ENCODE assay signal across 12 cellular contexts in genomic region chr5:3590967-3591900, GRCh38. TPM values are rescaled to one million over a fixed set of nuclear protein-coding genes. Genes with fewer than 3 reads are reported as not detected.
DNase-seq lines count a peak whose midpoint lies in the region; TF ChIP-seq lines count a peak whose summit lies in the region.
"Had no signal": no experiment of that assay in that cellular context is flagged by ENCODE, and none has a peak within 500 bp of the region (broad histone marks: within the 10 kb centered on the region; RNA-seq: fewer than 3 reads in every experiment).

No MANE protein-coding gene starts in this region.

- no peak for DNase-seq in ascending aorta (ENCODE audit: low spot score in 2 of 2)
- DNase-seq in A673 (ENCODE audit: low spot score), result no peak
- DNase-seq in HK-2 (ENCODE audit: unreplicated experiment), result no peak
- DNase-seq in stimulated activated CD4-positive, alpha-beta T cell treated with anti-CD3 and anti-CD28 coated beads, Interleukin-15, amount 100 ng/mL, for 24 hours, result no peak
- DNase-seq: activated CD4-positive, CD25-positive, alpha-beta regulatory T cell; activated naive CD8-positive, alpha-beta T cell treated with anti-CD3 and anti-CD28 coated beads, Interleukin-2, amount 50 U/mL, for 24 hours; naive thymus-derived CD4-positive, alpha-beta T cell; sigmoid colon; stimulated activated naive CD8-positive, alpha-beta T cell treated with anti-CD3 and anti-CD28 coated beads, Interleukin-15, amount 100 ng/mL, for 72 hours had no signal

- TF ChIP-seq CTCF in ascending aorta (IDR thresholded peaks at IDR 0.05) (peak in 2 of 3 experiments; percentile 4 to 16), A673 (conservative IDR thresholded peaks at IDR 0.05; ENCODE audit: low read depth, low read length) (no peak)

- intact Hi-C loops in ascending aorta (cut with DNase I) (no loop called here), A673 (cut with micrococcal nuclease; ENCODE audit: unreplicated experiment) (no loop called here)

- no TSS peak for BruUV-seq in A673 (replicated peaks; lab: Mats Ljungman, UMichigan)

- H3K27me3 ChIP-seq in HUES64 (ENCODE audit: insufficient read depth, low read length) (peaks cover 94% of the 10 kb centered on the region), ascending aorta (peaks cover 14% of the 10 kb centered on the region), iPS-20b (ENCODE audit: insufficient read depth, low read length) (peaks cover 96% of the 10 kb centered on the region), subcutaneous abdominal adipose tissue (ENCODE audit: control insufficient read depth in 5 of 5, insufficient read depth in 4 of 5, low read length in 5 of 5) (peaks cover 4 to 50% (median 33%) of the 10 kb centered on the region in 5 donors), A673 (replicated peaks; ENCODE audit: insufficient read depth, low read depth, low read length, poor library complexity) (no peaks in the 10 kb centered on the region)

- 1% methylated on average over 77 of the region's 79 CpGs for WGBS in HUES64

- peak overlapping the region; percentile 45 for H3K4me3 ChIP-seq in HUES64 (ENCODE audit: low read length)
- H3K4me3 ChIP-seq in ascending aorta, result peak overlapping the region; percentile 27 to 63
- H3K4me3 ChIP-seq in iPS-20b (ENCODE audit: low read length), result peak overlapping the region; percentile 52
- peak overlapping the region in 4 of 5 donors; percentile 59 to 70 (median 62) for H3K4me3 ChIP-seq in subcutaneous abdominal adipose tissue (ENCODE audit: low read depth in 1 of 5, low read length in 5 of 5)
- no peak overlapping the region for H3K4me3 ChIP-seq in A673 (ENCODE audit: low read depth, low read length, poor library complexity, severe bottlenecking)
- H3K4me3 ChIP-seq: sigmoid colon had no signal

- no peak overlapping the region for H3K9ac ChIP-seq in HUES64 (ENCODE audit: low read depth, low read length)
- H3K9ac ChIP-seq in iPS-20b (ENCODE audit: low read depth, low read length), result no peak overlapping the region
- peak overlapping the region in 2 of 5 donors; percentile 37 to 41 for H3K9ac ChIP-seq in subcutaneous abdominal adipose tissue (ENCODE audit: low read length in 5 of 5)

- CTCF ChIA-PET in A673 (lab: Charles Lee), result no interaction called here

- POLR2A ChIA-PET in A673 (lab: Charles Lee; ENCODE audit: low non-redundant PET), result no interaction called here

- H3K4me1 ChIP-seq in HUES64 (ENCODE audit: insufficient read depth, low read length) (peaks cover 24% of the 10 kb centered on the region), ascending aorta (peaks cover 0 to 2% of the 10 kb centered on the region in 2 donors), iPS-20b (ENCODE audit: insufficient read depth, low read length) (no peaks in the 10 kb centered on the region; the same call in 1 of the 2 replicates), subcutaneous abdominal adipose tissue (ENCODE audit: control insufficient read depth in 5 of 5, insufficient read depth in 5 of 5, low read length in 5 of 5) (peaks cover 0 to 34% (median 31%) of the 10 kb centered on the region in 5 donors), A673 (ENCODE audit: insufficient read depth, low read length, poor library complexity, severe bottlenecking) (no peaks in the 10 kb centered on the region)

- no peaks in the 10 kb centered on the region for H3K36me3 ChIP-seq in HUES64 (ENCODE audit: insufficient read depth, low read length)
- no peaks in the 10 kb centered on the region for H3K36me3 ChIP-seq in ascending aorta
- H3K36me3 ChIP-seq in iPS-20b (ENCODE audit: insufficient read depth, low read depth, low read length), result no peaks in the 10 kb centered on the region
- no peaks in the 10 kb centered on the region for H3K36me3 ChIP-seq in subcutaneous abdominal adipose tissue (ENCODE audit: control insufficient read depth in 5 of 5, insufficient read depth in 5 of 5, low read length in 5 of 5)
- H3K36me3 ChIP-seq in A673 (ENCODE audit: insufficient read depth, low read length, poor library complexity, severe bottlenecking), result no peaks in the 10 kb centered on the region
- H3K36me3 ChIP-seq: sigmoid colon had no signal

- H3K9me3 ChIP-seq in HUES64 (ENCODE audit: insufficient read depth, low read depth, low read length) (no peaks in the 10 kb centered on the region), ascending aorta (no peaks in the 10 kb centered on the region), iPS-20b (ENCODE audit: insufficient read depth, low read depth, low read length) (no peaks in the 10 kb centered on the region), subcutaneous abdominal adipose tissue (ENCODE audit: control insufficient read depth in 5 of 5, low read length in 5 of 5) (no peaks in the 10 kb centered on the region), A673 (ENCODE audit: low read depth, low read length, poor library complexity, severe bottlenecking) (peaks cover 28% of the 10 kb centered on the region)
- H3K9me3 ChIP-seq: sigmoid colon had no signal

- no peak overlapping the region for H3K27ac ChIP-seq in HUES64 (ENCODE audit: low read depth, low read length)
- H3K27ac ChIP-seq in ascending aorta, result no peak overlapping the region
- no peak overlapping the region for H3K27ac ChIP-seq in iPS-20b (ENCODE audit: low read length)
- H3K27ac ChIP-seq in subcutaneous abdominal adipose tissue (ENCODE audit: low read depth, low read length), result no peak overlapping the region
- no peak overlapping the region for H3K27ac ChIP-seq in A673 (ENCODE audit: low read depth, low read length, poor library complexity, severe bottlenecking)
- H3K27ac ChIP-seq: sigmoid colon had no signal

RNA-seq across cellular contexts. Expression of gene IRX1, which starts 4.4 kb away (rescaled TPM):
- 12.9 TPM for polyA plus RNA-seq in HUES64 (2013, experiment 1 of 2)
- 18.8 TPM for polyA plus RNA-seq in HUES64 (2013, experiment 2 of 2)
- total RNA-seq in ascending aorta (10.3 TPM), A673 (2021) (not detected in 2 replicates)
- total RNA-seq: naive thymus-derived CD4-positive, alpha-beta T cell; sigmoid colon had no signal
- polyA plus RNA-seq: naive thymus-derived CD4-positive, alpha-beta T cell; sigmoid colon had no signal

Comparison
In these comparisons a context has a peak if more than half of its experiments do, and no peak if none do; other contexts are left out.
1. RNA of gene IRX1, which starts 4.4 kb away (total RNA-seq): 10.3 TPM in ascending aorta (single experiment); not detected in A673; every median in the first group is over 10 times any median in the second.